ENCODE assay signal across 33 cellular contexts in the genomic region with DNA sequence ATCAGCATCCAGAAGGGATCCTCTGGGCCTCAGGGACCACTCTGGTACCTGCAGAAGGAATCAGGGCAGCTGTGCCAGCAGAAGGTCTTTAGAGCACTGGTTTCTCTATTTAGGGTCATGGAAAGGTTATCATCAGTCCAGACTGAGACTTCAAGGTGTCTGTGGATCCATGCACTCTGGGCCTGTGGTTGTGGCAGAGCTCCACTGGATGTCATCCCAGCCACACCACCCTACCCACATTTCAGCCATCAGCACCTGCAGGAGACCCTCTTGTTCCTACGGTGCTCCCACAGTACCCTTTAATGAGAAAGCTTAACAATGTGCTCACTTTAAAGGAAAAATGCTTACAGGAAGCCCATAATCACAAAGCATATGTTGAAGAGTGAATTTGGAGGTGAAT.
"Had no signal": no experiment of that assay in that cellular context is flagged by ENCODE, and none has a peak within 500 bp of the region (broad histone marks: within the 10 kb centered on the region; RNA-seq: fewer than 3 reads in every experiment).

No MANE protein-coding gene starts in this region.

- DNase-seq: activated B cell treated with CpG ODN at 0.5 μM for 24 hours; activated CD4-positive, alpha-beta T cell treated with anti-CD3 and anti-CD28 coated beads for 48 hours; activated CD4-positive, alpha-beta T cell treated with anti-CD3 and anti-CD28 coated beads, Interleukin-2, amount 50 U/mL, for 1 hour; activated CD4-positive, alpha-beta T cell treated with anti-CD3 and anti-CD28 coated beads, Interleukin-2, amount 50 U/mL, for 48 hours; activated CD8-positive, alpha-beta memory T cell treated with anti-CD3 and anti-CD28 coated beads, Interleukin-2, amount 10 ng/mL, durations not matched to agents 7 days and 5 days; activated CD8-positive, alpha-beta memory T cell treated with anti-CD3 and anti-CD28 coated beads, Interleukin-2, amount 50 U/mL, for 4 hours; activated CD8-positive, alpha-beta T cell treated with anti-CD3 and anti-CD28 coated beads, Interleukin-2, amount 10 ng/mL, durations not matched to agents 7 days and 5 days; activated effector memory CD4-positive, alpha-beta T cell treated with anti-CD3 and anti-CD28 coated beads, Interleukin-2, amount 50 U/mL, for 16 hours; activated naive CD4-positive, alpha-beta T cell treated with anti-CD3 and anti-CD28 coated beads for 36 hours; activated naive CD8-positive, alpha-beta T cell treated with anti-CD3 and anti-CD28 coated beads for 36 hours; activated naive CD8-positive, alpha-beta T cell treated with anti-CD3 and anti-CD28 coated beads, Interleukin-2, amount 50 U/mL, for 24 hours; activated T-cell treated with anti-CD3 and anti-CD28 coated beads, Interleukin-2, amount 50 U/mL, for 1 hour; activated T-cell treated with anti-CD3 and anti-CD28 coated beads, Interleukin-2, amount 50 U/mL, for 48 hours; adrenal gland; amygdala; aorta; body of pancreas; central memory CD4-positive, alpha-beta T cell; cerebellar nuclear complex; colonic mucosa; effector CD8-positive, alpha-beta T cell; foreskin fibroblast; head of caudate nucleus; T-helper 17 cell; T1000; WERI-Rb-1 had no signal

- H3K36me3 Mint-ChIP-seq: activated CD8-positive, alpha-beta memory T cell treated with anti-CD3 and anti-CD28 coated beads, Interleukin-2, amount 10 ng/mL, durations not matched to agents 7 days and 5 days; activated naive CD4-positive, alpha-beta T cell treated with anti-CD3 and anti-CD28 coated beads, Interleukin-2, amount 50 U/mL, for 24 hours; activated naive CD8-positive, alpha-beta T cell treated with anti-CD3 and anti-CD28 coated beads for 36 hours had no signal

- H3K4me1 Mint-ChIP-seq: activated B cell treated with CpG ODN at 0.5 μM for 24 hours; activated CD8-positive, alpha-beta memory T cell treated with anti-CD3 and anti-CD28 coated beads, Interleukin-2, amount 10 ng/mL, durations not matched to agents 7 days and 5 days; activated naive CD4-positive, alpha-beta T cell treated with anti-CD3 and anti-CD28 coated beads, Interleukin-2, amount 50 U/mL, for 24 hours; activated naive CD8-positive, alpha-beta T cell treated with anti-CD3 and anti-CD28 coated beads for 36 hours; activated naive CD8-positive, alpha-beta T cell treated with anti-CD3 and anti-CD28 coated beads, Interleukin-2, amount 50 U/mL, for 24 hours; T-helper 17 cell had no signal

- H3K4me1 ChIP-seq: adrenal gland, body of pancreas, colonic mucosa had no signal

- H3K27ac ChIP-seq: adrenal gland, body of pancreas, cardiac muscle cell, colonic mucosa, epithelial cell of prostate, WERI-Rb-1 had no signal

- H3K4me3 ChIP-seq: adrenal gland, body of pancreas, cardiac muscle cell, colonic mucosa had no signal

- H3K27me3 ChIP-seq: adrenal gland, body of pancreas, cardiac muscle cell, colonic mucosa had no signal

- H3K9me3 Mint-ChIP-seq: activated B cell treated with CpG ODN at 0.5 μM for 24 hours; activated naive CD8-positive, alpha-beta T cell treated with anti-CD3 and anti-CD28 coated beads for 36 hours; activated naive CD8-positive, alpha-beta T cell treated with anti-CD3 and anti-CD28 coated beads, Interleukin-2, amount 50 U/mL, for 24 hours; activated T-helper 1 cell treated with anti-CD3 and anti-CD28 coated beads, Interleukin-12 subunit alpha, Interleukin-12 subunit beta, Interleukin-2, Interleukin-4 antibody, amounts not matched to agents 30 ng/mL and 10 ng/mL and 1 ng/mL, durations not matched to agents 14 hours and 24 hours and 36 hours; activated T-helper 2 cell treated with anti-CD3 and anti-CD28 coated beads, Interferon-gamma antibody, Interleukin-2, Interleukin-4, amounts not matched to agents 10 μg/mL and 5 μg/mL and 100 μg/mL, durations not matched to agents 14 hours and 24 hours and 36 hours; T-helper 2 cell treated with Interferon-gamma antibody and Interleukin-4, amounts not matched to agents 5 μg/mL and 100 μg/mL, for 36 hours had no signal

- H3K4me3 Mint-ChIP-seq: activated B cell treated with CpG ODN at 0.5 μM for 24 hours; activated CD8-positive, alpha-beta memory T cell treated with anti-CD3 and anti-CD28 coated beads, Interleukin-2, amount 10 ng/mL, durations not matched to agents 7 days and 5 days; activated CD8-positive, alpha-beta T cell treated with anti-CD3 and anti-CD28 coated beads, Interleukin-2, amount 10 ng/mL, durations not matched to agents 7 days and 5 days; activated naive CD4-positive, alpha-beta T cell treated with anti-CD3 and anti-CD28 coated beads for 36 hours; activated naive CD4-positive, alpha-beta T cell treated with anti-CD3 and anti-CD28 coated beads, Interleukin-2, amount 50 U/mL, for 24 hours; activated naive CD8-positive, alpha-beta T cell treated with anti-CD3 and anti-CD28 coated beads for 36 hours; activated naive CD8-positive, alpha-beta T cell treated with anti-CD3 and anti-CD28 coated beads, Interleukin-2, amount 50 U/mL, for 24 hours; activated T-helper 1 cell treated with anti-CD3 and anti-CD28 coated beads, Interleukin-12 subunit alpha, Interleukin-12 subunit beta, Interleukin-2, Interleukin-4 antibody, amounts not matched to agents 30 ng/mL and 10 ng/mL and 1 ng/mL, durations not matched to agents 14 hours and 24 hours and 36 hours; T-helper 17 cell; T-helper 2 cell treated with Interferon-gamma antibody and Interleukin-4, amounts not matched to agents 5 μg/mL and 100 μg/mL, for 36 hours had no signal

- H3K9me3 ChIP-seq: adrenal gland, body of pancreas, colonic mucosa had no signal

- H3K27me3 Mint-ChIP-seq: activated B cell treated with CpG ODN at 0.5 μM for 24 hours; activated CD8-positive, alpha-beta memory T cell treated with anti-CD3 and anti-CD28 coated beads, Interleukin-2, amount 10 ng/mL, durations not matched to agents 7 days and 5 days; activated naive CD4-positive, alpha-beta T cell treated with anti-CD3 and anti-CD28 coated beads, Interleukin-2, amount 50 U/mL, for 24 hours; activated naive CD8-positive, alpha-beta T cell treated with anti-CD3 and anti-CD28 coated beads for 36 hours; activated naive CD8-positive, alpha-beta T cell treated with anti-CD3 and anti-CD28 coated beads, Interleukin-2, amount 50 U/mL, for 24 hours; T-helper 17 cell had no signal

- H3K36me3 ChIP-seq: adrenal gland, cardiac muscle cell, colonic mucosa, WERI-Rb-1 had no signal

- H3K27ac Mint-ChIP-seq: activated B cell treated with CpG ODN at 0.5 μM for 24 hours; activated CD8-positive, alpha-beta memory T cell treated with anti-CD3 and anti-CD28 coated beads, Interleukin-2, amount 10 ng/mL, durations not matched to agents 7 days and 5 days; activated CD8-positive, alpha-beta T cell treated with anti-CD3 and anti-CD28 coated beads, Interleukin-2, amount 10 ng/mL, durations not matched to agents 7 days and 5 days; activated naive CD4-positive, alpha-beta T cell treated with anti-CD3 and anti-CD28 coated beads for 36 hours; activated naive CD4-positive, alpha-beta T cell treated with anti-CD3 and anti-CD28 coated beads, Interleukin-2, amount 50 U/mL, for 24 hours; activated naive CD8-positive, alpha-beta T cell treated with anti-CD3 and anti-CD28 coated beads for 36 hours; activated naive CD8-positive, alpha-beta T cell treated with anti-CD3 and anti-CD28 coated beads, Interleukin-2, amount 50 U/mL, for 24 hours; activated T-helper 1 cell treated with anti-CD3 and anti-CD28 coated beads, Interleukin-12 subunit alpha, Interleukin-12 subunit beta, Interleukin-2, Interleukin-4 antibody, amounts not matched to agents 30 ng/mL and 10 ng/mL and 1 ng/mL, durations not matched to agents 14 hours and 24 hours and 36 hours; activated T-helper 2 cell treated with anti-CD3 and anti-CD28 coated beads, Interferon-gamma antibody, Interleukin-2, Interleukin-4, amounts not matched to agents 10 μg/mL and 5 μg/mL and 100 μg/mL, durations not matched to agents 14 hours and 24 hours and 36 hours; T-helper 17 cell; T-helper 2 cell treated with Interferon-gamma antibody and Interleukin-4, amounts not matched to agents 5 μg/mL and 100 μg/mL, for 36 hours had no signal

- ATAC-seq: activated CD4-positive, CD25-positive, alpha-beta regulatory T cell treated with anti-CD3 and anti-CD28 coated beads, Interleukin-2, amount 50 U/mL, for 24 hours; activated CD8-positive, alpha-beta memory T cell treated with anti-CD3 and anti-CD28 coated beads, Interleukin-2, amount 10 ng/mL, durations not matched to agents 7 days and 5 days; activated CD8-positive, alpha-beta T cell treated with anti-CD3 and anti-CD28 coated beads, Interleukin-2, amount 10 ng/mL, durations not matched to agents 7 days and 5 days; activated naive CD8-positive, alpha-beta T cell treated with anti-CD3 and anti-CD28 coated beads, Interleukin-2, amount 50 U/mL, for 24 hours; body of pancreas; T-helper 17 cell had no signal
